Comparison of ENCODE assay signal across 8 cellular contexts in genomic region chr2:112275314-112275886, GRCh38. TPM values are rescaled to one million over a fixed set of nuclear protein-coding genes. Genes with fewer than 3 reads are reported as not detected.
DNase-seq lines count a peak whose midpoint lies in the region; ATAC-seq and TF ChIP-seq lines count a peak whose summit lies in the region.

Gene ZC3H6 (plus strand): TSS chr2:112275597. CDS start chr2:112275995, 398 bp downstream.

- H3K4me3 ChIP-seq in DOHH2 (ENCODE audit: low read length) (peak within 1 kb of the TSS; percentile 85), Karpas-422 (ENCODE audit: low read length) (peak within 1 kb of the TSS; percentile 96), fibroblast of lung (replicated peaks in 1 of 4; ENCODE audit: control extremely low read depth in 1 of 4, insufficient read depth in 1 of 4, low read depth in 3 of 4, low read length in 4 of 4) (peak within 1 kb of the TSS; percentile 86 to 98 (median 97))

- peaks cover 10% of the 10 kb centered on the region for H3F3A ChIP-seq in DOHH2 (ENCODE audit: control insufficient read depth, insufficient read depth)

- TF ChIP-seq CTCF in DOHH2 (IDR thresholded peaks at IDR 0.05; ENCODE audit: low read depth, low read length, poor library complexity, severe bottlenecking) (no peak), fibroblast of lung (conservative IDR thresholded peaks at IDR 0.05 in 1 of 2, IDR thresholded peaks at IDR 0.05 in 1 of 2; ENCODE audit: low read depth in 1 of 2, low read length in 2 of 2) (no peak), natural killer cell (IDR thresholded peaks at IDR 0.05) (peak; percentile 7)

- no peaks in the 10 kb centered on the region for H3K9me3 ChIP-seq in DOHH2 (ENCODE audit: control insufficient read depth, insufficient read depth, low read length)
- no peaks in the 10 kb centered on the region for H3K9me3 ChIP-seq in Karpas-422 (ENCODE audit: low read length)
- H3K9me3 ChIP-seq in fibroblast of lung (ENCODE audit: control insufficient read depth, insufficient read depth, low read depth, low read length), result no peaks in the 10 kb centered on the region

- peak within 1 kb of the TSS; percentile 100 for H3K9ac ChIP-seq in Karpas-422 (ENCODE audit: low read length)
- H3K9ac ChIP-seq in fibroblast of lung (ENCODE audit: insufficient read depth, low read length), result peak within 1 kb of the TSS; percentile 100

- peaks cover 22% of the 10 kb centered on the region for H3K4me1 ChIP-seq in DOHH2 (ENCODE audit: control insufficient read depth, low read length)
- peaks cover 20% of the 10 kb centered on the region for H3K4me1 ChIP-seq in Karpas-422 (ENCODE audit: low read length)
- H3K4me1 ChIP-seq in fibroblast of lung (ENCODE audit: control insufficient read depth, extremely low read depth, insufficient read depth, low read length), result no peaks in the 10 kb centered on the region

- ATAC-seq in GM21825 (IDR thresholded peaks at IDR 0.05; ENCODE audit: unreplicated experiment) (peak; percentile 94), natural killer cell (peak; percentile 91 to 99 (median 92))
- peak; percentile 97 for ATAC-seq in activated T-helper 17 cell treated with anti-CD3 and anti-CD28 coated beads, Interleukin-2, amount 50 U/mL, for 72 hours (replicated peaks)

- H3K36me3 Mint-ChIP-seq in activated T-helper 17 cell treated with anti-CD3 and anti-CD28 coated beads, Interleukin-2, amount 50 U/mL, for 72 hours (ENCODE audit: low read depth), result no peaks in the 10 kb centered on the region
- H3K36me3 Mint-ChIP-seq in natural killer cell, result no peaks in the 10 kb centered on the region

- peaks cover 4% of the 10 kb centered on the region for H3K36me3 ChIP-seq in DOHH2 (ENCODE audit: control insufficient read depth, low read length)
- no peaks in the 10 kb centered on the region for H3K36me3 ChIP-seq in Karpas-422 (ENCODE audit: insufficient read depth, low read length)
- no peaks in the 10 kb centered on the region for H3K36me3 ChIP-seq in fibroblast of lung (ENCODE audit: control insufficient read depth, insufficient read depth, low read length)

- H3K9me2 ChIP-seq in DOHH2 (replicated peaks; ENCODE audit: control insufficient read depth, low read length) (no peaks in the 10 kb centered on the region), Karpas-422 (replicated peaks; ENCODE audit: insufficient read depth, low read length) (no peaks in the 10 kb centered on the region)

- intact Hi-C loops in natural killer cell (cut with micrococcal nuclease), result loop anchor here (1.0 kb wide), 1 partner anchor 21 kb away; no protein-coding TSS in a partner anchor

- H3K4me1 Mint-ChIP-seq in activated T-helper 17 cell treated with anti-CD3 and anti-CD28 coated beads, Interleukin-2, amount 50 U/mL, for 72 hours, result no peaks in the 10 kb centered on the region
- H3K4me1 Mint-ChIP-seq in natural killer cell, result no peaks in the 10 kb centered on the region

- H3K4me3 Mint-ChIP-seq in activated T-helper 17 cell treated with anti-CD3 and anti-CD28 coated beads, Interleukin-2, amount 50 U/mL, for 72 hours, result peak within 1 kb of the TSS; percentile 86
- H3K4me3 Mint-ChIP-seq in natural killer cell, result peak within 1 kb of the TSS; percentile 93

- no peaks in the 10 kb centered on the region for H3K9me3 Mint-ChIP-seq in activated T-helper 17 cell treated with anti-CD3 and anti-CD28 coated beads, Interleukin-2, amount 50 U/mL, for 72 hours
- H3K9me3 Mint-ChIP-seq in natural killer cell, result no peaks in the 10 kb centered on the region

- peak within 1 kb of the TSS; percentile 73 for H3K4me2 ChIP-seq in DOHH2 (ENCODE audit: low read length)
- peak within 1 kb of the TSS; percentile 99 for H3K4me2 ChIP-seq in Karpas-422 (ENCODE audit: low read depth, low read length, poor library complexity, severe bottlenecking)
- peak within 1 kb of the TSS; percentile 87 for H3K4me2 ChIP-seq in fibroblast of lung (ENCODE audit: extremely low read depth, insufficient read depth, low read length)

- peak within 1 kb of the TSS; percentile 93 for H3K27ac Mint-ChIP-seq in activated T-helper 17 cell treated with anti-CD3 and anti-CD28 coated beads, Interleukin-2, amount 50 U/mL, for 72 hours
- peak within 1 kb of the TSS; percentile 96 to 97 for H3K27ac Mint-ChIP-seq in natural killer cell

- H3K79me2 ChIP-seq in DOHH2 (ENCODE audit: control insufficient read depth, low read length), result peaks cover 19% of the 10 kb centered on the region
- no peaks in the 10 kb centered on the region for H3K79me2 ChIP-seq in Karpas-422 (ENCODE audit: low read length)
- no peaks in the 10 kb centered on the region for H3K79me2 ChIP-seq in fibroblast of lung (ENCODE audit: control insufficient read depth, insufficient read depth, low read length)

- H3K27ac ChIP-seq in DOHH2 (ENCODE audit: low read depth, low read length), result peak within 1 kb of the TSS; percentile 90
- peak within 1 kb of the TSS; percentile 89 for H3K27ac ChIP-seq in Karpas-422 (ENCODE audit: low read length)
- peak within 1 kb of the TSS; percentile 99 for H3K27ac ChIP-seq in fibroblast of lung (ENCODE audit: insufficient read depth, low read length)

- H2AFZ ChIP-seq in Karpas-422 (ENCODE audit: low read length), result peak within 1 kb of the TSS; percentile 71; the same call in 1 of the 2 replicates
- peak within 1 kb of the TSS; percentile 62 for H2AFZ ChIP-seq in fibroblast of lung (ENCODE audit: low read length)

- no peaks in the 10 kb centered on the region for H3K27me3 Mint-ChIP-seq in activated T-helper 17 cell treated with anti-CD3 and anti-CD28 coated beads, Interleukin-2, amount 50 U/mL, for 72 hours
- H3K27me3 Mint-ChIP-seq in natural killer cell (ENCODE audit: low read depth in 2 of 2), result no peaks in the 10 kb centered on the region

- H3K27me3 ChIP-seq in DOHH2 (ENCODE audit: control insufficient read depth, low read length), result no peaks in the 10 kb centered on the region
- H3K27me3 ChIP-seq in Karpas-422 (ENCODE audit: low read length), result no peaks in the 10 kb centered on the region
- H3K27me3 ChIP-seq in fibroblast of lung (ENCODE audit: control insufficient read depth, insufficient read depth, low read length), result no peaks in the 10 kb centered on the region

- H4K20me1 ChIP-seq in DOHH2 (ENCODE audit: control insufficient read depth, insufficient read depth, low read depth, low read length), result no peaks in the 10 kb centered on the region
- no peaks in the 10 kb centered on the region for H4K20me1 ChIP-seq in Karpas-422 (ENCODE audit: insufficient read depth, low read depth, low read length)
- H4K20me1 ChIP-seq in fibroblast of lung (ENCODE audit: control insufficient read depth, extremely low read depth, insufficient read depth, low read length), result no peaks in the 10 kb centered on the region

- DNase-seq in Karpas-422, result peak; percentile 99
- DNase-seq in RKO (ENCODE audit: low spot score), result peak; percentile 96
- DNase-seq in fibroblast of lung (ENCODE audit: low read depth in 2 of 2), result peak; percentile 99
- DNase-seq in natural killer cell, result peak; percentile 100
- peak; percentile 98 for DNase-seq in stimulated activated naive CD4-positive, alpha-beta T cell treated with Interleukin-2 at 50 U/mL for 16 hours (lab: John Stamatoyannopoulos, UW)

RNA-seq across cellular contexts. Expression of gene ZC3H6, which starts in this region (rescaled TPM):
- 2.9 and 3.0 TPM in 2 replicates for total RNA-seq in Karpas-422 (2014; rRNA removed; shearing (Covaris generic); ENCODE audit: low replicate concordance)
- 10 to 100 TPM in 1 of 2 donors, 1 to 10 TPM in 1; 2.1 to 11.8 TPM for total RNA-seq in activated T-helper 17 cell treated with anti-CD3 and anti-CD28 coated beads, Interleukin-2, amount 50 U/mL, for 72 hours
- 4.4 and 6.6 TPM in 2 replicates for total RNA-seq in fibroblast of lung
- polyA plus RNA-seq in fibroblast of lung, result 0.85 and 1.7 TPM in 2 replicates
- polyA plus RNA-seq in fibroblast of lung (2012), result 2.0 and 3.6 TPM in 2 replicates
- 2.2 and 2.7 TPM in 2 replicates for polyA minus RNA-seq in fibroblast of lung (ENCODE audit: low replicate concordance)
- 10 to 100 TPM; 13.1 to 17.3 (median 15.3) TPM for total RNA-seq in natural killer cell

Comparison
In these comparisons a context has a peak if more than half of its experiments do, and no peak if none do; other contexts are left out.
1. Peak in every context shown above with its lines: DNase-seq, ATAC-seq, H3K4me3 ChIP-seq and H3K27ac ChIP-seq.